Comparison of ENCODE assay signal across 1 cellular context in genomic region chr6:111764238-111765182, GRCh38.
A peak's percentile ranks its signal among the peaks of the same experiment; 100 is the strongest.
TF ChIP-seq lines count a peak whose summit lies in the region.

No MANE protein-coding gene starts in this region.

TF ChIP-seq in GM12878, 131 proteins besides CTCF, POLR2A, EP300 and RAD21 (continued from another document):
- TF ChIP-seq, protein P1, sequence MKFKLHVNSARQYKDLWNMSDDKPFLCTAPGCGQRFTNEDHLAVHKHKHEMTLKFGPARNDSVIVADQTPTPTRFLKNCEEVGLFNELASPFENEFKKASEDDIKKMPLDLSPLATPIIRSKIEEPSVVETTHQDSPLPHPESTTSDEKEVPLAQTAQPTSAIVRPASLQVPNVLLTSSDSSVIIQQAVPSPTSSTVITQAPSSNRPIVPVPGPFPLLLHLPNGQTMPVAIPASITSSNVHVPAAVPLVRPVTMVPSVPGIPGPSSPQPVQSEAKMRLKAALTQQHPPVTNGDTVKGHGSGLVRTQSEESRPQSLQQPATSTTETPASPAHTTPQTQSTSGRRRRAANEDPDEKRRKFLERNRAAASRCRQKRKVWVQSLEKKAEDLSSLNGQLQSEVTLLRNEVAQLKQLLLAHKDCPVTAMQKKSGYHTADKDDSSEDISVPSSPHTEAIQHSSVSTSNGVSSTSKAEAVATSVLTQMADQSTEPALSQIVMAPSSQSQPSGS (IDR thresholded peaks at IDR 0.05; ENCODE audit: low read length): peak; percentile 95
- peak; percentile 47; the same call in 1 of the 2 replicates for TF ChIP-seq RB1 (IDR thresholded peaks at IDR 0.05; ENCODE audit: borderline replicate concordance)
- peak; percentile 73; the same call in 1 of the 2 replicates for TF ChIP-seq TCF12 (IDR thresholded peaks at IDR 0.05; ENCODE audit: low read depth, low read length)
- peak; percentile 92; the same call in 1 of the 2 replicates for TF ChIP-seq STAT3 (IDR thresholded peaks at IDR 0.05; ENCODE audit: low read depth, low read length)
- TF ChIP-seq NFIC (IDR thresholded peaks at IDR 0.05; ENCODE audit: low read depth, low read length): peak; percentile 88
- peak; percentile 38; the same call in 1 of the 2 replicates for TF ChIP-seq CREM (IDR thresholded peaks at IDR 0.05; ENCODE audit: low read depth)
- peak; percentile 62; the same call in 1 of the 2 replicates for TF ChIP-seq DPF2 (IDR thresholded peaks at IDR 0.05)
- TF ChIP-seq, protein P2, sequence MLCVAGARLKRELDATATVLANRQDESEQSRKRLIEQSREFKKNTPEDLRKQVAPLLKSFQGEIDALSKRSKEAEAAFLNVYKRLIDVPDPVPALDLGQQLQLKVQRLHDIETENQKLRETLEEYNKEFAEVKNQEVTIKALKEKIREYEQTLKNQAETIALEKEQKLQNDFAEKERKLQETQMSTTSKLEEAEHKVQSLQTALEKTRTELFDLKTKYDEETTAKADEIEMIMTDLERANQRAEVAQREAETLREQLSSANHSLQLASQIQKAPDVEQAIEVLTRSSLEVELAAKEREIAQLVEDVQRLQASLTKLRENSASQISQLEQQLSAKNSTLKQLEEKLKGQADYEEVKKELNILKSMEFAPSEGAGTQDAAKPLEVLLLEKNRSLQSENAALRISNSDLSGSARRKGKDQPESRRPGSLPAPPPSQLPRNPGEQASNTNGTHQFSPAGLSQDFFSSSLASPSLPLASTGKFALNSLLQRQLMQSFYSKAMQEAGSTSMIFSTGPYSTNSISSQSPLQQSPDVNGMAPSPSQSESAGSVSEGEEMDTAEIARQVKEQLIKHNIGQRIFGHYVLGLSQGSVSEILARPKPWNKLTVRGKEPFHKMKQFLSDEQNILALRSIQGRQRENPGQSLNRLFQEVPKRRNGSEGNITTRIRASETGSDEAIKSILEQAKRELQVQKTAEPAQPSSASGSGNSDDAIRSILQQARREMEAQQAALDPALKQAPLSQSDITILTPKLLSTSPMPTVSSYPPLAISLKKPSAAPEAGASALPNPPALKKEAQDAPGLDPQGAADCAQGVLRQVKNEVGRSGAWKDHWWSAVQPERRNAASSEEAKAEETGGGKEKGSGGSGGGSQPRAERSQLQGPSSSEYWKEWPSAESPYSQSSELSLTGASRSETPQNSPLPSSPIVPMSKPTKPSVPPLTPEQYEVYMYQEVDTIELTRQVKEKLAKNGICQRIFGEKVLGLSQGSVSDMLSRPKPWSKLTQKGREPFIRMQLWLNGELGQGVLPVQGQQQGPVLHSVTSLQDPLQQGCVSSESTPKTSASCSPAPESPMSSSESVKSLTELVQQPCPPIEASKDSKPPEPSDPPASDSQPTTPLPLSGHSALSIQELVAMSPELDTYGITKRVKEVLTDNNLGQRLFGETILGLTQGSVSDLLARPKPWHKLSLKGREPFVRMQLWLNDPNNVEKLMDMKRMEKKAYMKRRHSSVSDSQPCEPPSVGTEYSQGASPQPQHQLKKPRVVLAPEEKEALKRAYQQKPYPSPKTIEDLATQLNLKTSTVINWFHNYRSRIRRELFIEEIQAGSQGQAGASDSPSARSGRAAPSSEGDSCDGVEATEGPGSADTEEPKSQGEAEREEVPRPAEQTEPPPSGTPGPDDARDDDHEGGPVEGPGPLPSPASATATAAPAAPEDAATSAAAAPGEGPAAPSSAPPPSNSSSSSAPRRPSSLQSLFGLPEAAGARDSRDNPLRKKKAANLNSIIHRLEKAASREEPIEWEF (IDR thresholded peaks at IDR 0.05; ENCODE audit: insufficient replicate concordance, low read depth, low read length): peak; percentile 95
- TF ChIP-seq KLF5 (IDR thresholded peaks at IDR 0.05; ENCODE audit: partially characterized antibody): peak; percentile 32
- TF ChIP-seq BHLHE40 (IDR thresholded peaks at IDR 0.05; ENCODE audit: borderline replicate concordance in 1 of 2, low read depth in 2 of 2, low read length in 1 of 2): peak; percentile 88 to 90
- TF ChIP-seq SUZ12 (IDR thresholded peaks at IDR 0.05; ENCODE audit: unreplicated experiment): no peak
- TF ChIP-seq GABPA (IDR thresholded peaks at IDR 0.05; ENCODE audit: low read depth): no peak
- TF ChIP-seq MEF2A (IDR thresholded peaks at IDR 0.05; ENCODE audit: insufficient read depth, low read depth, low read length): peak; percentile 78
